In genomic region chr4:39030726-39031125, GRCh38 we compare ENCODE assay signal across 12 cellular contexts. TPM values are rescaled to one million over a fixed set of nuclear protein-coding genes. Genes with fewer than 3 reads are reported as not detected.
DNase-seq lines count a peak whose midpoint lies in the region; ATAC-seq and TF ChIP-seq lines count a peak whose summit lies in the region.
"Had no signal": no experiment of that assay in that cellular context is flagged by ENCODE, and none has a peak within 500 bp of the region (broad histone marks: within the 10 kb centered on the region; RNA-seq: fewer than 3 reads in every experiment).

No MANE protein-coding gene starts in this region.

- no peak for TF ChIP-seq EP300 in sigmoid colon (IDR thresholded peaks at IDR 0.05)

- no peaks in the 10 kb centered on the region for H3K36me3 ChIP-seq in sigmoid colon
- H3K36me3 ChIP-seq: BE2C had no signal

- no peaks in the 10 kb centered on the region for H3K4me1 ChIP-seq in sigmoid colon

- DNase-seq in activated T-cell treated with anti-CD3 and anti-CD28 coated beads, Interleukin-2, amount 50 U/mL, for 72 hours, result no peak
- DNase-seq in activated T-cell treated with anti-CD3 and anti-CD28 coated beads, Interleukin-2, amount 50 U/mL, for 48 hours, result no peak
- DNase-seq in OCI-M1 (lab: John Stamatoyannopoulos, UW) (peak; percentile 50), choroid plexus epithelial cell (ENCODE audit: low read depth) (peak; percentile 57), DMS53 treated with DMSO at 0.1 percent for 48 hours (lab: John Stamatoyannopoulos, UW; ENCODE audit: unreplicated experiment) (no peak), HuH-7 (ENCODE audit: low spot score) (no peak), sigmoid colon (no peak)
- no peak for DNase-seq in stimulated activated effector memory CD8-positive, alpha-beta T cell treated with anti-CD3 and anti-CD28 coated beads, Interleukin-12 subunit alpha, Interleukin-12 subunit beta, amount 100 ng/mL, for 72 hours (ENCODE audit: low spot score in 2 of 2)
- DNase-seq: BE2C, head of caudate nucleus, NCI-H1105 treated with DMSO at 0.1 percent for 48 hours had no signal

- H3K9me3 Mint-ChIP-seq in activated T-cell treated with anti-CD3 and anti-CD28 coated beads, Interleukin-2, amount 50 U/mL, for 72 hours, result no peaks in the 10 kb centered on the region
- no peaks in the 10 kb centered on the region for H3K9me3 Mint-ChIP-seq in stimulated activated effector memory CD8-positive, alpha-beta T cell treated with anti-CD3 and anti-CD28 coated beads, Interleukin-12 subunit alpha, Interleukin-12 subunit beta, amount 100 ng/mL, for 72 hours

- intact Hi-C loops in sigmoid colon (cut with DNase I), result no loop called here

- no peak overlapping the region for H3K27ac ChIP-seq in sigmoid colon

- no peaks in the 10 kb centered on the region for H3K9me3 ChIP-seq in sigmoid colon
- H3K9me3 ChIP-seq: BE2C had no signal

- H3K4me1 Mint-ChIP-seq in activated T-cell treated with anti-CD3 and anti-CD28 coated beads, Interleukin-2, amount 50 U/mL, for 72 hours (ENCODE audit: low read depth), result peaks cover 51% of the 10 kb centered on the region
- peaks cover 27% of the 10 kb centered on the region for H3K4me1 Mint-ChIP-seq in stimulated activated effector memory CD8-positive, alpha-beta T cell treated with anti-CD3 and anti-CD28 coated beads, Interleukin-12 subunit alpha, Interleukin-12 subunit beta, amount 100 ng/mL, for 72 hours

- peak overlapping the region; percentile 48 for H3K4me3 ChIP-seq in choroid plexus epithelial cell (ENCODE audit: low read depth, low read length)
- no peak overlapping the region for H3K4me3 ChIP-seq in sigmoid colon

- H3K27ac Mint-ChIP-seq in activated T-cell treated with anti-CD3 and anti-CD28 coated beads, Interleukin-2, amount 50 U/mL, for 72 hours, result peak overlapping the region; percentile 90
- peak overlapping the region; percentile 79 for H3K27ac Mint-ChIP-seq in stimulated activated effector memory CD8-positive, alpha-beta T cell treated with anti-CD3 and anti-CD28 coated beads, Interleukin-12 subunit alpha, Interleukin-12 subunit beta, amount 100 ng/mL, for 72 hours

- H3K36me3 Mint-ChIP-seq in activated T-cell treated with anti-CD3 and anti-CD28 coated beads, Interleukin-2, amount 50 U/mL, for 72 hours (ENCODE audit: insufficient read depth in 2 of 2), result peaks cover 3 to 17% of the 10 kb centered on the region in 2 donors
- peaks cover 7% of the 10 kb centered on the region for H3K36me3 Mint-ChIP-seq in stimulated activated effector memory CD8-positive, alpha-beta T cell treated with anti-CD3 and anti-CD28 coated beads, Interleukin-12 subunit alpha, Interleukin-12 subunit beta, amount 100 ng/mL, for 72 hours

- no peaks in the 10 kb centered on the region for H3K27me3 Mint-ChIP-seq in activated T-cell treated with anti-CD3 and anti-CD28 coated beads, Interleukin-2, amount 50 U/mL, for 72 hours (ENCODE audit: low read depth)

- no peak for TF ChIP-seq POLR2A in sigmoid colon (IDR thresholded peaks at IDR 0.05)

- 69 to 82% methylated on average over 3 of the region's 3 CpGs for WGBS in sigmoid colon, 2 donors

- no peak for ATAC-seq in activated T-cell treated with anti-CD3 and anti-CD28 coated beads, Interleukin-2, amount 50 U/mL, for 72 hours (replicated peaks in 1 of 2)
- no peak for ATAC-seq in stimulated activated effector memory CD8-positive, alpha-beta T cell treated with anti-CD3 and anti-CD28 coated beads, Interleukin-12 subunit alpha, Interleukin-12 subunit beta, amount 100 ng/mL, for 72 hours

- peak overlapping the region; percentile 88 for H3K4me3 Mint-ChIP-seq in activated T-cell treated with anti-CD3 and anti-CD28 coated beads, Interleukin-2, amount 50 U/mL, for 72 hours
- H3K4me3 Mint-ChIP-seq in stimulated activated effector memory CD8-positive, alpha-beta T cell treated with anti-CD3 and anti-CD28 coated beads, Interleukin-12 subunit alpha, Interleukin-12 subunit beta, amount 100 ng/mL, for 72 hours, result peak overlapping the region; percentile 70

- TF ChIP-seq CTCF in choroid plexus epithelial cell (conservative IDR thresholded peaks at IDR 0.05; ENCODE audit: low read depth, low read length) (no peak), sigmoid colon (IDR thresholded peaks at IDR 0.05) (no peak)

- no peaks in the 10 kb centered on the region for H3K27me3 ChIP-seq in sigmoid colon
- H3K27me3 ChIP-seq: BE2C had no signal

RNA-seq across cellular contexts. Expression of gene TMEM156, which starts 1.5 kb away (rescaled TPM):
- 10 to 100 TPM; 37.2 to 56.8 TPM for total RNA-seq in activated T-cell treated with anti-CD3 and anti-CD28 coated beads, Interleukin-2, amount 50 U/mL, for 72 hours
- under 1 TPM in 1 of 4 donors, not detected in 3; 0.66 TPM for total RNA-seq in sigmoid colon
- 1 to 10 TPM in 2 of 3 donors, not detected in 1; 6.5 to 9.1 TPM for polyA plus RNA-seq in sigmoid colon
- total RNA-seq: cardiac septum had no signal

RNA-seq across cellular contexts. Expression of gene KLHL5, which starts 31.3 kb away (rescaled TPM):
- total RNA-seq in activated T-cell treated with anti-CD3 and anti-CD28 coated beads, Interleukin-2, amount 50 U/mL, for 72 hours, result 10 to 100 TPM; 31.7 to 42.5 TPM
- 100 to 1,000 TPM in 3 of 4 donors, 10 to 100 TPM in 1; 88.5 to 179 (median 161) TPM for total RNA-seq in sigmoid colon
- 10 to 100 TPM in 1 of 3 donors, 1 to 10 TPM in 2; 5.8 to 15.2 (median 6.6) TPM for polyA plus RNA-seq in sigmoid colon

Comparison
In these comparisons a context has a peak if more than half of its experiments do, and no peak if none do; other contexts are left out.
1. DNase-seq: peak in OCI-M1 (single experiment) and choroid plexus epithelial cell (single experiment); none in activated T-cell treated with anti-CD3 and anti-CD28 coated beads, Interleukin-2, amount 50 U/mL, for 72 hours (0 of 2), activated T-cell treated with anti-CD3 and anti-CD28 coated beads, Interleukin-2, amount 50 U/mL, for 48 hours (0 of 2), stimulated activated effector memory CD8-positive, alpha-beta T cell treated with anti-CD3 and anti-CD28 coated beads, Interleukin-12 subunit alpha, Interleukin-12 subunit beta, amount 100 ng/mL, for 72 hours (0 of 2), DMS53 treated with DMSO at 0.1 percent for 48 hours (single experiment), HuH-7 (single experiment) and sigmoid colon (single experiment).
2. RNA of gene TMEM156, which starts 1.5 kb away (total RNA-seq): 37.2 to 56.8 TPM in activated T-cell treated with anti-CD3 and anti-CD28 coated beads, Interleukin-2, amount 50 U/mL, for 72 hours; 0.66 TPM in sigmoid colon; every median in the first group is over 10 times any median in the second.